In genomic region chr11:763073-763463, GRCh38 we compare ENCODE assay signal across 14 cellular contexts. TPM values are rescaled to one million over a fixed set of nuclear protein-coding genes. Genes with fewer than 3 reads are reported as not detected.
A peak's percentile ranks its signal among the peaks of the same experiment; 100 is the strongest.
DNase-seq lines count a peak whose midpoint lies in the region; ATAC-seq, FAIRE-seq and TF ChIP-seq lines count a peak whose summit lies in the region.
"Had no signal": no experiment of that assay in that cellular context is flagged by ENCODE, and none has a peak within 500 bp of the region (broad histone marks: within the 10 kb centered on the region; RNA-seq: fewer than 3 reads in every experiment).

No MANE protein-coding gene starts in this region.

- TF ChIP-seq EP300 in Ishikawa (IDR thresholded peaks at IDR 0.05; ENCODE audit: borderline replicate concordance) = no peak
- TF ChIP-seq EP300 in K562 (IDR thresholded peaks at IDR 0.05; ENCODE audit: low read length) = no peak

- no peaks in the 10 kb centered on the region for H3K27me3 ChIP-seq in ACC112 (ENCODE audit: insufficient read depth, low read length)
- H3K27me3 ChIP-seq in K562 (ENCODE audit: control insufficient read depth in 2 of 2, insufficient read depth in 2 of 2, low read length in 2 of 2) = no peaks in the 10 kb centered on the region
- H3K27me3 ChIP-seq: testis had no signal

- H3K4me2 ChIP-seq in K562 (ENCODE audit: insufficient read depth, low read length) = no peak overlapping the region

- no peak for TF ChIP-seq POLR2A in K562 (conservative IDR thresholded peaks at IDR 0.05)
- TF ChIP-seq POLR2A in erythroblast (IDR thresholded peaks at IDR 0.05; ENCODE audit: low read length) = no peak

- POLR2A ChIA-PET in K562 (lab: Yijun Ruan, JAX) = interaction anchor here (0.7 to 10.4 kb wide), 12 partner anchors 8 to 214 kb away, joined by 3 to 88 read pairs (median 4); partner anchors contain the start of genes DEAF1, TALDO1 and TMEM80

- H3K27ac ChIP-seq in ACC112 (ENCODE audit: low read depth, low read length) = peak overlapping the region; percentile 76
- 0 out of 3 replicates have a peak overlapping the region, but pooled peaks have one; percentile 40 for H3K27ac ChIP-seq in K562 (ENCODE audit: extremely low read depth, low read depth, low read length)
- H3K27ac ChIP-seq: testis had no signal

- H4K20me1 ChIP-seq in K562 (replicated peaks; ENCODE audit: control insufficient read depth, insufficient read depth, low read length) = peaks cover 36% of the 10 kb centered on the region

- no TSS peak for BruUV-seq in K562 (replicated peaks; lab: Mats Ljungman, UMichigan)

- no peak for TF ChIP-seq CTCF in K562 (IDR thresholded peaks at IDR 0.05 in 2 of 3, conservative IDR thresholded peaks at IDR 0.05 in 1 of 3; ENCODE audit: insufficient read depth in 2 of 3, low read depth in 1 of 3, low read length in 3 of 3)

- peaks cover 2% of the 10 kb centered on the region for H3K79me2 ChIP-seq in ACC112 (ENCODE audit: control insufficient read depth, insufficient read depth, low read length, unreplicated experiment)
- H3K79me2 ChIP-seq in K562 (ENCODE audit: control insufficient read depth, insufficient read depth, low read length) = peaks cover 3% of the 10 kb centered on the region; the same call in 1 of the 3 replicates

- H3K4me1 ChIP-seq in ACC112 (ENCODE audit: control insufficient read depth, insufficient read depth, low read length, unreplicated experiment) (peaks cover 13% of the 10 kb centered on the region), K562 (replicated peaks in 1 of 2; ENCODE audit: control insufficient read depth in 2 of 2, insufficient read depth in 2 of 2, low read length in 2 of 2) (peaks cover 8 to 35% of the 10 kb centered on the region in 2 experiments; a peak in 4 of 5 replicates)
- H3K4me1 ChIP-seq: testis had no signal

- CTCF ChIA-PET in K562 (lab: Yijun Ruan, JAX; ENCODE audit: low intra/inter-chr PET ratio) = no interaction called here

- no peaks in the 10 kb centered on the region for H3K9me3 ChIP-seq in K562 (replicated peaks; ENCODE audit: control insufficient read depth, insufficient read depth, low read depth, low read length)
- H3K9me3 ChIP-seq: testis had no signal

- ATAC-seq in K562 (peak; percentile 28), left colon (peak; percentile 76)

- in situ Hi-C loops in K562 (cut with MboI) = no loop called here

- DNase-seq in K562 (ENCODE audit: extremely low read depth in 1 of 4, low spot score in 3 of 4) (peak; percentile 54 to 73 (median 68)), left colon (peak; percentile 69 to 72), posterior vena cava (ENCODE audit: low spot score) (no peak), erythroblast (lab: John Stamatoyannopoulos, UW) (no peak), amniotic stem cell (lab: John Stamatoyannopoulos, UW) (no peak), hypothalamus (lab: John Stamatoyannopoulos, UW) (no peak)
- DNase-seq: activated T-cell treated with anti-CD3 and anti-CD28 coated beads, Interleukin-2, amount 50 U/mL, for 1 hour; CD8-positive, alpha-beta memory T cell; stimulated activated CD4-positive, alpha-beta T cell treated with anti-CD3 and anti-CD28 coated beads, Interleukin-4, amount 100 ng/mL, for 24 hours; testis had no signal

- H3K36me3 ChIP-seq in ACC112 (ENCODE audit: insufficient read depth, low read length) = peaks cover 2% of the 10 kb centered on the region; the same call in 1 of the 2 replicates
- H3K36me3 ChIP-seq in K562 (ENCODE audit: control insufficient read depth, insufficient read depth, low read length) = peaks cover 94% of the 10 kb centered on the region

- no peak overlapping the region for H3K9ac ChIP-seq in K562 (ENCODE audit: insufficient read depth in 1 of 2, low read depth in 2 of 2, low read length in 2 of 2)

- peaks cover 6% of the 10 kb centered on the region for H3K9me1 ChIP-seq in K562 (ENCODE audit: control insufficient read depth, insufficient read depth, low read length)

- no peak for FAIRE-seq in K562 (lab: Jason Lieb, UNC)
- FAIRE-seq: GM12891 had no signal

- H2AFZ ChIP-seq in ACC112 (ENCODE audit: low read length, unreplicated experiment) = no peak overlapping the region
- H2AFZ ChIP-seq in K562 (ENCODE audit: low read depth, low read length) = no peak overlapping the region

- intact Hi-C loops in K562 (cut with micrococcal nuclease) = no loop called here
- intact Hi-C loops in left colon (cut with DNase I, micrococcal nuclease) = no loop called here
- intact Hi-C loops in posterior vena cava (cut with DNase I) = no loop called here

- H3K4me3 ChIP-seq in ACC112 (ENCODE audit: low read depth, low read length) (no peak overlapping the region), K562 (no peak overlapping the region)
- H3K4me3 ChIP-seq: coronary artery, testis had no signal

- 67% methylated on average over 7 of the region's 24 CpGs for WGBS in K562 (ENCODE audit: insufficient coverage, low coverage, missing lambda C conversion rate)

- no peak for TF ChIP-seq RAD21 in Ishikawa (IDR thresholded peaks at IDR 0.05; ENCODE audit: low read depth)
- no peak for TF ChIP-seq RAD21 in K562 (CRISPR knock-in tag; conservative IDR thresholded peaks at IDR 0.05 in 1 of 2, IDR thresholded peaks at IDR 0.05 in 1 of 2)

RNA-seq across cellular contexts. Expression of gene GATD1, which starts 14.2 kb away (rescaled TPM):
- 140 and 450 TPM in 2 replicates for total RNA-seq in K562 (2011; cell fraction: chromatin; rRNA removed; ENCODE audit: low replicate concordance)
- total RNA-seq in K562 (2011; cell fraction: nucleolus; rRNA removed) = 336 and 342 TPM in 2 replicates
- 156 and 178 TPM in 2 replicates for total RNA-seq in K562 (2011; cell fraction: nucleoplasm; rRNA removed)
- total RNA-seq in K562 (2014; rRNA removed) = 50.8 and 50.9 TPM in 2 replicates
- 13.5 and 17.1 TPM in 2 replicates for total RNA-seq in K562 (2014; rRNA removed; fragmentation: Illumina TruSeq; extraction: Trizol)
- total RNA-seq in K562 (2015; rRNA removed; fragmentation: Illumina TruSeq; extraction: Trizol) = 45.4 and 49.5 TPM in 2 replicates
- total RNA-seq in K562 (2021) = 105 and 118 TPM in 2 replicates
- polyA plus RNA-seq in K562 (2011; rRNA removed) = 35.8 and 58.6 TPM in 2 replicates
- polyA plus RNA-seq in K562 (2011; cell fraction: cytosol; rRNA removed) = 47.9 and 104 TPM in 2 replicates
- polyA plus RNA-seq in K562 (2011; cell fraction: nucleus; rRNA removed) = 263 and 504 TPM in 2 replicates
- polyA plus RNA-seq in K562 (2012) = 53.2 and 84.6 TPM in 2 replicates
- polyA plus RNA-seq in K562 (2014; fragmentation: Illumina TruSeq; extraction: Trizol) = 36.9 and 78.5 TPM in 2 replicates
- polyA plus RNA-seq in K562 (2014; fragmentation: Nextera tagmentation; extraction: Ambion mirVana) = 1 to 10 TPM; 2.8 to 3.3 TPM
- polyA plus RNA-seq in K562 (2014; rRNA removed) = 144 TPM in 2 replicates
- polyA minus RNA-seq in K562 (2011; rRNA and poly(A)+ RNA removed) = 6.8 and 13.8 TPM in 2 replicates
- polyA minus RNA-seq in K562 (2011; cell fraction: cytosol; rRNA and poly(A)+ RNA removed) = 29.3 and 39.0 TPM in 2 replicates
- 57.2 and 63.4 TPM in 2 replicates for polyA minus RNA-seq in K562 (2011; cell fraction: nucleus; rRNA and poly(A)+ RNA removed)
- 10 to 100 TPM; 49.2 to 60.2 TPM for total RNA-seq in left colon
- 10 to 100 TPM; 33.0 to 38.8 TPM for total RNA-seq in posterior vena cava

RNA-seq across cellular contexts. Expression of gene TALDO1, which starts 15.8 kb away (rescaled TPM):
- 172 and 310 TPM in 2 replicates for total RNA-seq in K562 (2011; cell fraction: chromatin; rRNA removed; ENCODE audit: low replicate concordance)
- 171 and 194 TPM in 2 replicates for total RNA-seq in K562 (2011; cell fraction: nucleolus; rRNA removed)
- total RNA-seq in K562 (2011; cell fraction: nucleoplasm; rRNA removed) = 200 and 202 TPM in 2 replicates
- total RNA-seq in K562 (2014; rRNA removed) (507 and 536 TPM in 2 replicates), K562 (2014; rRNA removed; fragmentation: Illumina TruSeq; extraction: Trizol) (228 and 260 TPM in 2 replicates), K562 (2015; rRNA removed; fragmentation: Illumina TruSeq; extraction: Trizol) (413 and 441 TPM in 2 replicates), K562 (2021) (541 and 595 TPM in 2 replicates), left colon (100 to 1,000 TPM; 159 to 186 TPM), posterior vena cava (100 to 1,000 TPM in 1 of 2 donors, 10 to 100 TPM in 1; 76.8 to 109 TPM)
- polyA plus RNA-seq in K562 (2011; rRNA removed) (416 and 427 TPM in 2 replicates), K562 (2014; fragmentation: Illumina TruSeq; extraction: Trizol) (400 and 436 TPM in 2 replicates), K562 (2014; fragmentation: Nextera tagmentation; extraction: Ambion mirVana) (100 to 1,000 TPM; 328 to 492 TPM), K562 (2014; rRNA removed) (520 and 521 TPM in 2 replicates)
- polyA plus RNA-seq in K562 (2011; cell fraction: cytosol; rRNA removed) = 459 and 498 TPM in 2 replicates
- polyA plus RNA-seq in K562 (2011; cell fraction: nucleus; rRNA removed) = 247 and 274 TPM in 2 replicates
- polyA plus RNA-seq in K562 (2012) = 413 and 492 TPM in 2 replicates
- 150 and 162 TPM in 2 replicates for polyA minus RNA-seq in K562 (2011; rRNA and poly(A)+ RNA removed)
- 252 and 295 TPM in 2 replicates for polyA minus RNA-seq in K562 (2011; cell fraction: cytosol; rRNA and poly(A)+ RNA removed)
- 42.5 and 74.1 TPM in 2 replicates for polyA minus RNA-seq in K562 (2011; cell fraction: nucleus; rRNA and poly(A)+ RNA removed)

RNA-seq across cellular contexts. Expression of gene CEND1, which starts 26.8 kb away (rescaled TPM):
- not detected in 2 replicates for total RNA-seq in K562 (2011; cell fraction: chromatin; rRNA removed; ENCODE audit: low replicate concordance)
- total RNA-seq in K562 (2011; cell fraction: nucleolus; rRNA removed) = not detected in 2 replicates
- total RNA-seq in K562 (2011; cell fraction: nucleoplasm; rRNA removed) = not detected in 2 replicates
- total RNA-seq in K562 (2014; rRNA removed) (0.18 and 0.73 TPM in 2 replicates), K562 (2014; rRNA removed; fragmentation: Illumina TruSeq; extraction: Trizol) (not detected in 2 replicates), K562 (2015; rRNA removed; fragmentation: Illumina TruSeq; extraction: Trizol) (not detected in 2 replicates), K562 (2021) (0.16 and 0.63 TPM in 2 replicates), left colon (under 1 TPM in 1 of 2 donors, not detected in 1; 0.36 TPM), posterior vena cava (not detected)
- polyA plus RNA-seq in K562 (2011; rRNA removed) (not detected in 2 replicates), K562 (2014; fragmentation: Illumina TruSeq; extraction: Trizol) (0.13 and 0.24 TPM in 2 replicates), K562 (2014; fragmentation: Nextera tagmentation; extraction: Ambion mirVana) (not detected), K562 (2014; rRNA removed) (1.2 TPM in 1 of 2 replicates, not detected in the other)
- polyA plus RNA-seq in K562 (2011; cell fraction: cytosol; rRNA removed) = 0.06 TPM in 1 of 2 replicates, not detected in the other
- polyA plus RNA-seq in K562 (2011; cell fraction: nucleus; rRNA removed) = not detected in 2 replicates
- 0.28 and 0.31 TPM in 2 replicates for polyA plus RNA-seq in K562 (2012)
- polyA minus RNA-seq in K562 (2011; rRNA and poly(A)+ RNA removed) = not detected in 2 replicates
- not detected in 2 replicates for polyA minus RNA-seq in K562 (2011; cell fraction: cytosol; rRNA and poly(A)+ RNA removed)
- polyA minus RNA-seq in K562 (2011; cell fraction: nucleus; rRNA and poly(A)+ RNA removed) = not detected in 2 replicates

RNA-seq across cellular contexts. Expression of gene SLC25A22, which starts 35.0 kb away (rescaled TPM):
- total RNA-seq in K562 (2011; cell fraction: chromatin; rRNA removed; ENCODE audit: low replicate concordance) = 18.6 and 84.0 TPM in 2 replicates
- 75.0 and 76.5 TPM in 2 replicates for total RNA-seq in K562 (2011; cell fraction: nucleolus; rRNA removed)
- 35.6 and 39.5 TPM in 2 replicates for total RNA-seq in K562 (2011; cell fraction: nucleoplasm; rRNA removed)
- 17.0 and 21.5 TPM in 2 replicates for total RNA-seq in K562 (2014; rRNA removed)
- 2.5 and 3.0 TPM in 2 replicates for total RNA-seq in K562 (2014; rRNA removed; fragmentation: Illumina TruSeq; extraction: Trizol)
- 11.4 and 11.8 TPM in 2 replicates for total RNA-seq in K562 (2015; rRNA removed; fragmentation: Illumina TruSeq; extraction: Trizol)
- total RNA-seq in K562 (2021) = 54.7 and 55.4 TPM in 2 replicates
- polyA plus RNA-seq in K562 (2011; rRNA removed) = 9.3 and 32.2 TPM in 2 replicates
- polyA plus RNA-seq in K562 (2011; cell fraction: cytosol; rRNA removed) = 10.7 and 26.2 TPM in 2 replicates
- polyA plus RNA-seq in K562 (2011; cell fraction: nucleus; rRNA removed) = 46.7 and 86.6 TPM in 2 replicates
- 25.7 and 28.8 TPM in 2 replicates for polyA plus RNA-seq in K562 (2012)
- polyA plus RNA-seq in K562 (2014; fragmentation: Illumina TruSeq; extraction: Trizol) = 15.0 and 37.3 TPM in 2 replicates
- polyA plus RNA-seq in K562 (2014; fragmentation: Nextera tagmentation; extraction: Ambion mirVana) = under 1 TPM; 0.41 to 0.44 TPM
- 30.0 and 32.8 TPM in 2 replicates for polyA plus RNA-seq in K562 (2014; rRNA removed)
- polyA minus RNA-seq in K562 (2011; rRNA and poly(A)+ RNA removed) = 6.1 and 7.3 TPM in 2 replicates
- polyA minus RNA-seq in K562 (2011; cell fraction: cytosol; rRNA and poly(A)+ RNA removed) = 19.8 and 31.9 TPM in 2 replicates
- 14.7 and 16.0 TPM in 2 replicates for polyA minus RNA-seq in K562 (2011; cell fraction: nucleus; rRNA and poly(A)+ RNA removed)
- total RNA-seq in left colon = 10 to 100 TPM; 16.0 to 16.8 TPM
- total RNA-seq in posterior vena cava = 10 to 100 TPM; 10.6 to 11.2 TPM

RNA-seq across cellular contexts. Expression of gene PIDD1, which starts 42.0 kb away (rescaled TPM):
- 31.9 and 139 TPM in 2 replicates for total RNA-seq in K562 (2011; cell fraction: chromatin; rRNA removed; ENCODE audit: low replicate concordance)
- 157 and 166 TPM in 2 replicates for total RNA-seq in K562 (2011; cell fraction: nucleolus; rRNA removed)
- total RNA-seq in K562 (2011; cell fraction: nucleoplasm; rRNA removed) = 58.5 and 69.8 TPM in 2 replicates
- 13.2 and 18.7 TPM in 2 replicates for total RNA-seq in K562 (2014; rRNA removed)
- total RNA-seq in K562 (2014; rRNA removed; fragmentation: Illumina TruSeq; extraction: Trizol) = 0.95 and 1.0 TPM in 2 replicates
- total RNA-seq in K562 (2015; rRNA removed; fragmentation: Illumina TruSeq; extraction: Trizol) = 7.3 and 7.6 TPM in 2 replicates
- total RNA-seq in K562 (2021) = 31.3 and 32.1 TPM in 2 replicates
- polyA plus RNA-seq in K562 (2011; rRNA removed) = 8.5 and 20.7 TPM in 2 replicates
- 13.4 and 29.0 TPM in 2 replicates for polyA plus RNA-seq in K562 (2011; cell fraction: cytosol; rRNA removed)
- polyA plus RNA-seq in K562 (2011; cell fraction: nucleus; rRNA removed) = 284 and 380 TPM in 2 replicates
- 20.6 and 37.0 TPM in 2 replicates for polyA plus RNA-seq in K562 (2012)
- polyA plus RNA-seq in K562 (2014; fragmentation: Illumina TruSeq; extraction: Trizol) = 3.0 and 11.1 TPM in 2 replicates
- under 1 TPM; 0.32 to 0.36 TPM for polyA plus RNA-seq in K562 (2014; fragmentation: Nextera tagmentation; extraction: Ambion mirVana)
- 47.5 and 52.7 TPM in 2 replicates for polyA plus RNA-seq in K562 (2014; rRNA removed)
- polyA minus RNA-seq in K562 (2011; rRNA and poly(A)+ RNA removed) = 2.6 and 3.2 TPM in 2 replicates
- 11.4 and 11.9 TPM in 2 replicates for polyA minus RNA-seq in K562 (2011; cell fraction: cytosol; rRNA and poly(A)+ RNA removed)
- 53.5 and 55.9 TPM in 2 replicates for polyA minus RNA-seq in K562 (2011; cell fraction: nucleus; rRNA and poly(A)+ RNA removed)
- total RNA-seq in left colon = 10 to 100 TPM; 20.0 to 25.8 TPM
- total RNA-seq in posterior vena cava = 1 to 10 TPM; 6.0 to 6.5 TPM

Comparison
In these comparisons a context has a peak if more than half of its experiments do, and no peak if none do; other contexts are left out.
1. DNase-seq: peak in K562 (4 of 4) and left colon (2 of 2); none in posterior vena cava (single experiment), erythroblast (0 of 2), amniotic stem cell (single experiment) and hypothalamus (0 of 51).